ENCODE assay signal across 1 cellular context in genomic region chr1:6246497-6247295, GRCh38.
TF ChIP-seq lines count a peak whose summit lies in the region.

No MANE protein-coding gene starts in this region.

TF ChIP-seq in HepG2, 621 proteins besides CTCF, POLR2A, EP300 and RAD21 (continued from another document and continues in another):
- TF ChIP-seq ZHX2 (IDR thresholded peaks at IDR 0.05; ENCODE audit: low read depth) (no peak), ZHX2 (CRISPR knock-in tag; IDR thresholded peaks at IDR 0.05; ENCODE audit: borderline replicate concordance) (no peak), ZMYM2 (CRISPR knock-in tag; IDR thresholded peaks at IDR 0.05) (no peak), ZNF609 (CRISPR knock-in tag; IDR thresholded peaks at IDR 0.05; ENCODE audit: borderline replicate concordance) (no peak), ZGPAT (CRISPR knock-in tag; IDR thresholded peaks at IDR 0.05) (0 out of 2 replicates have a peak, but pooled peaks have one; percentile 26), ZNF101 (CRISPR knock-in tag; IDR thresholded peaks at IDR 0.05; ENCODE audit: borderline replicate concordance, low read depth) (no peak), ZNF746 (CRISPR knock-in tag; IDR thresholded peaks at IDR 0.05) (no peak), ZNF263 (CRISPR knock-in tag; IDR thresholded peaks at IDR 0.05) (no peak), CAMTA2 (CRISPR knock-in tag; IDR thresholded peaks at IDR 0.05; ENCODE audit: borderline replicate concordance) (no peak), ZNF841 (CRISPR knock-in tag; IDR thresholded peaks at IDR 0.05; ENCODE audit: borderline replicate concordance) (no peak), TARDBP (CRISPR knock-in tag; IDR thresholded peaks at IDR 0.05) (no peak), PPARG (CRISPR knock-in tag; conservative IDR thresholded peaks at IDR 0.05) (no peak), THAP8 (CRISPR knock-in tag; IDR thresholded peaks at IDR 0.05; ENCODE audit: borderline replicate concordance) (no peak), BCL3 (CRISPR knock-in tag; IDR thresholded peaks at IDR 0.05) (no peak), HCFC1 (IDR thresholded peaks at IDR 0.05; ENCODE audit: low read depth, low read length) (no peak), ZNF7 (CRISPR knock-in tag; IDR thresholded peaks at IDR 0.05) (no peak), AGO1 (IDR thresholded peaks at IDR 0.05; ENCODE audit: low read depth, low read length, poor library complexity, severe bottlenecking) (peak; percentile 37), ZNF432 (CRISPR knock-in tag; IDR thresholded peaks at IDR 0.05; ENCODE audit: borderline replicate concordance) (no peak), ZNF691 (CRISPR knock-in tag; IDR thresholded peaks at IDR 0.05; ENCODE audit: borderline replicate concordance, low read depth) (no peak), ZNF224 (CRISPR knock-in tag; IDR thresholded peaks at IDR 0.05) (no peak), ISL2 (CRISPR knock-in tag; IDR thresholded peaks at IDR 0.05) (0 out of 2 replicates have a peak, but pooled peaks have one; percentile 21), EZH2 (conservative IDR thresholded peaks at IDR 0.05; ENCODE audit: low read depth, low read length) (peak; percentile 82), SMC3 (IDR thresholded peaks at IDR 0.05; ENCODE audit: low read length) (peak; percentile 74), ZNF704 (CRISPR knock-in tag; IDR thresholded peaks at IDR 0.05; ENCODE audit: borderline replicate concordance) (no peak), STAG1 (CRISPR knock-in tag; IDR thresholded peaks at IDR 0.05) (peak; percentile 93), NR1H2 (CRISPR knock-in tag; IDR thresholded peaks at IDR 0.05; ENCODE audit: borderline replicate concordance, low read depth) (no peak), MAZ (IDR thresholded peaks at IDR 0.05; ENCODE audit: borderline replicate concordance, low read depth, low read length) (peak; percentile 56; the same call in 1 of the 2 replicates), MAZ (CRISPR knock-in tag; IDR thresholded peaks at IDR 0.05; ENCODE audit: low read depth) (0 out of 2 replicates have a peak, but pooled peaks have one; percentile 43), POLR2AphosphoS5 (IDR thresholded peaks at IDR 0.05; ENCODE audit: low read depth, low read length) (no peak), E2F2 (CRISPR knock-in tag; IDR thresholded peaks at IDR 0.05; ENCODE audit: borderline replicate concordance) (no peak), GLMP (CRISPR knock-in tag; IDR thresholded peaks at IDR 0.05; ENCODE audit: borderline replicate concordance) (no peak), RXRA (CRISPR knock-in tag; IDR thresholded peaks at IDR 0.05) (0 out of 2 replicates have a peak, but pooled peaks have one; percentile 39), FOSL1 (CRISPR knock-in tag; IDR thresholded peaks at IDR 0.05; ENCODE audit: borderline replicate concordance) (no peak), ZKSCAN8 (CRISPR knock-in tag; IDR thresholded peaks at IDR 0.05; ENCODE audit: borderline replicate concordance) (no peak), HNRNPL (IDR thresholded peaks at IDR 0.05; ENCODE audit: low read depth, low read length) (0 out of 2 replicates have a peak, but pooled peaks have one; percentile 25), YEATS4 (CRISPR knock-in tag; IDR thresholded peaks at IDR 0.05; ENCODE audit: borderline replicate concordance) (no peak), PHF20 (CRISPR knock-in tag; IDR thresholded peaks at IDR 0.05) (0 out of 2 replicates have a peak, but pooled peaks have one; percentile 14), MTERF4 (CRISPR knock-in tag; IDR thresholded peaks at IDR 0.05) (no peak), AKAP8 (CRISPR knock-in tag; IDR thresholded peaks at IDR 0.05) (no peak)
